Comparison of ENCODE assay signal across 8 cellular contexts in genomic region chr19:5904302-5905071, GRCh38. TPM values are rescaled to one million over a fixed set of nuclear protein-coding genes. Genes with fewer than 3 reads are reported as not detected.
DNase-seq lines count a peak whose midpoint lies in the region; TF ChIP-seq lines count a peak whose summit lies in the region.

TSS of gene VMAC (plus strand) at chr19:5904872. CDS start at chr19:5904891, 19 bp downstream.

- TF ChIP-seq CTCF in fibroblast of villous mesenchyme (IDR thresholded peaks at IDR 0.05; ENCODE audit: insufficient read depth, low read depth, low read length) (no peak), nephron progenitor cell (IDR thresholded peaks at IDR 0.05) (no peak)

- H3K4me3 Mint-ChIP-seq in nephron progenitor cell, result peak within 1 kb of the TSS; percentile 99
- peak within 1 kb of the TSS; percentile 96 for H3K4me3 Mint-ChIP-seq in stimulated activated naive CD8-positive, alpha-beta T cell treated with anti-CD3 and anti-CD28 coated beads, Interleukin-15, Interleukin-2, amounts not matched to agents 100 ng/mL and 50 ng/mL, for 24 hours

- peaks cover 3% of the 10 kb centered on the region for H3K27me3 Mint-ChIP-seq in nephron progenitor cell (ENCODE audit: low read depth, poor library complexity)
- H3K27me3 Mint-ChIP-seq in stimulated activated naive CD8-positive, alpha-beta T cell treated with anti-CD3 and anti-CD28 coated beads, Interleukin-15, Interleukin-2, amounts not matched to agents 100 ng/mL and 50 ng/mL, for 24 hours, result no peaks in the 10 kb centered on the region

- H3K4me1 Mint-ChIP-seq in nephron progenitor cell, result peaks cover 24% of the 10 kb centered on the region
- peaks cover 44% of the 10 kb centered on the region for H3K4me1 Mint-ChIP-seq in stimulated activated naive CD8-positive, alpha-beta T cell treated with anti-CD3 and anti-CD28 coated beads, Interleukin-15, Interleukin-2, amounts not matched to agents 100 ng/mL and 50 ng/mL, for 24 hours (ENCODE audit: low read depth)

- in situ Hi-C loops in G401 (cut with HindIII; ENCODE audit: low sequenced_read_pairs), result no loop called here
- in situ Hi-C loops in HAP-1 (cut with MboI; ENCODE audit: low sequenced_read_pairs), result no loop called here

- no peaks in the 10 kb centered on the region for H3K9me3 Mint-ChIP-seq in nephron progenitor cell
- H3K9me3 Mint-ChIP-seq in stimulated activated naive CD8-positive, alpha-beta T cell treated with anti-CD3 and anti-CD28 coated beads, Interleukin-15, Interleukin-2, amounts not matched to agents 100 ng/mL and 50 ng/mL, for 24 hours, result no peaks in the 10 kb centered on the region

- H3K36me3 ChIP-seq in HAP-1 (replicated peaks) (peaks cover 23% of the 10 kb centered on the region), MG63 (peaks cover 5% of the 10 kb centered on the region; the same call in 1 of the 2 replicates)

- peaks cover 18% of the 10 kb centered on the region for H3K36me3 Mint-ChIP-seq in nephron progenitor cell (ENCODE audit: low read depth)
- peaks cover 22% of the 10 kb centered on the region for H3K36me3 Mint-ChIP-seq in stimulated activated naive CD8-positive, alpha-beta T cell treated with anti-CD3 and anti-CD28 coated beads, Interleukin-15, Interleukin-2, amounts not matched to agents 100 ng/mL and 50 ng/mL, for 24 hours (ENCODE audit: low read depth)

- H3K27ac Mint-ChIP-seq in nephron progenitor cell, result peak within 1 kb of the TSS; percentile 100
- peak within 1 kb of the TSS; percentile 99 for H3K27ac Mint-ChIP-seq in stimulated activated naive CD8-positive, alpha-beta T cell treated with anti-CD3 and anti-CD28 coated beads, Interleukin-15, Interleukin-2, amounts not matched to agents 100 ng/mL and 50 ng/mL, for 24 hours

- peak within 1 kb of the TSS; percentile 98 for H3K4me3 ChIP-seq in HAP-1
- peak within 1 kb of the TSS; percentile 100 for H3K4me3 ChIP-seq in MG63
- H3K4me3 ChIP-seq in fibroblast of villous mesenchyme (ENCODE audit: low read depth, low read length), result peak within 1 kb of the TSS; percentile 100

- H3K27me3 ChIP-seq in HAP-1 (ENCODE audit: low read depth), result no peaks in the 10 kb centered on the region
- no peaks in the 10 kb centered on the region for H3K27me3 ChIP-seq in MG63

- DNase-seq in G401 (ENCODE audit: low spot score) (peak; percentile 100), HAP-1 (ENCODE audit: low spot score in 2 of 2) (peak; percentile 99 to 100), MG63 (peak; percentile 99), SHP77 (lab: John Stamatoyannopoulos, UW) (peak; percentile 100), activated gamma-delta T cell treated with Interleukin-2 at 50 U/mL for 16 hours (peak; percentile 100), fibroblast of villous mesenchyme (ENCODE audit: low read depth) (peak; percentile 100), nephron progenitor cell (peak; percentile 99)

- H3K9me3 ChIP-seq in HAP-1, result no peaks in the 10 kb centered on the region
- no peaks in the 10 kb centered on the region for H3K9me3 ChIP-seq in MG63

- H3K4me1 ChIP-seq in HAP-1, result peaks cover 6% of the 10 kb centered on the region; the same call in 1 of the 2 replicates

RNA-seq across cellular contexts. Expression of gene VMAC, which starts in this region (rescaled TPM):
- 2.2 and 2.6 TPM in 2 replicates for total RNA-seq in G401 (2014; rRNA removed; shearing (Covaris generic))
- total RNA-seq in MG63 (2014; rRNA removed; shearing (Covaris generic); ENCODE audit: low replicate concordance), result 1.8 and 4.5 TPM in 2 replicates
- total RNA-seq in fibroblast of villous mesenchyme, result 5.2 and 6.8 TPM in 2 replicates

Comparison
In these comparisons a context has a peak if more than half of its experiments do, and no peak if none do; other contexts are left out.
1. Peak in every context shown above with its lines: DNase-seq and H3K4me3 ChIP-seq.